In the genomic region with DNA sequence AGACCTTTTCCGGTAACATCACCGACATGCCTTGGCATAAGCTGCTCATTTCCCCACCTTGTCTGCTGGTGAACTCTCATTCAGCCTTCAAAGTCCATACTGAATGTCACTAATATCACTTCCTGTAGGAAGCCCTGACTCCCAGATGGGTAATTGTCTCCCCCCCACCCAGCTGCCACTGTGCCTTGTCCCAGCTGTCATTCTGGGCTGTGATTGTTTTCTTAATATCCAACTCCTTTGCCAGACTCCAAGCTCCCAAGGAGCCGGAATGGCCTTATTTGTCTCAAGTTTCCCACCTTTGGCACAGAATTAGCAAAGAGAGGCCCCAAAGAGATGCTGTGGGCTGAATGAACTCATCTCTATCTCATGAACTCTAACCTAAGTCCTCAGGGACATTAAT, we compare ENCODE assay signal across 21 cellular contexts.
"Had no signal": no experiment of that assay in that cellular context is flagged by ENCODE, and none has a peak within 500 bp of the region (broad histone marks: within the 10 kb centered on the region; RNA-seq: fewer than 3 reads in every experiment).

No MANE protein-coding gene starts in this region.

- H3K36me3 ChIP-seq: cardiac muscle cell, esophagus squamous epithelium, gastrocnemius medialis, heart left ventricle, upper lobe of right lung had no signal

- FAIRE-seq: islet of Langerhans had no signal

- H3K36me3 Mint-ChIP-seq: activated CD4-positive, alpha-beta memory T cell treated with anti-CD3 and anti-CD28 coated beads for 36 hours had no signal

- H3K9me3 Mint-ChIP-seq: activated naive CD8-positive, alpha-beta T cell treated with anti-CD3 and anti-CD28 coated beads, Interleukin-2, amount 50 U/mL, for 24 hours had no signal

- H3K27ac Mint-ChIP-seq: activated CD4-positive, alpha-beta memory T cell treated with anti-CD3 and anti-CD28 coated beads for 36 hours; activated naive CD8-positive, alpha-beta T cell treated with anti-CD3 and anti-CD28 coated beads, Interleukin-2, amount 50 U/mL, for 24 hours; activated T-cell treated with anti-CD3 and anti-CD28 coated beads, Interleukin-2, amount 50 U/mL, for 72 hours; endodermal cell; memory B cell; naive B cell; progenitor cell of endocrine pancreas; T-helper 17 cell had no signal

- H3K4me3 ChIP-seq: cardiac muscle cell, esophagus squamous epithelium, gastrocnemius medialis, heart left ventricle, upper lobe of right lung had no signal

- H3K4me3 Mint-ChIP-seq: activated CD4-positive, alpha-beta memory T cell treated with anti-CD3 and anti-CD28 coated beads for 36 hours; activated naive CD8-positive, alpha-beta T cell treated with anti-CD3 and anti-CD28 coated beads, Interleukin-2, amount 50 U/mL, for 24 hours; activated T-cell treated with anti-CD3 and anti-CD28 coated beads, Interleukin-2, amount 50 U/mL, for 72 hours; endodermal cell; memory B cell had no signal

- H3K27me3 ChIP-seq: cardiac muscle cell, gastrocnemius medialis, heart left ventricle, upper lobe of right lung had no signal

- H3K9me3 ChIP-seq: esophagus squamous epithelium, gastrocnemius medialis, upper lobe of right lung had no signal

- DNase-seq: activated CD4-positive, alpha-beta memory T cell treated with anti-CD3 and anti-CD28 coated beads for 36 hours; activated CD4-positive, alpha-beta T cell treated with anti-CD3 and anti-CD28 coated beads for 48 hours; activated effector memory CD4-positive, alpha-beta T cell treated with Interleukin-2 at 50 U/mL for 16 hours; activated naive CD4-positive, alpha-beta T cell treated with anti-CD3 and anti-CD28 coated beads, Interleukin-2, amount 50 U/mL, for 16 hours; activated naive CD8-positive, alpha-beta T cell treated with anti-CD3 and anti-CD28 coated beads, Interleukin-2, amount 50 U/mL, for 24 hours; activated T-cell treated with anti-CD3 and anti-CD28 coated beads, Interleukin-2, amount 50 U/mL, for 72 hours; cortex of kidney; esophagus squamous epithelium; gastrocnemius medialis; heart left ventricle; left cardiac atrium; naive B cell; stimulated activated CD4-positive, alpha-beta T cell treated with anti-CD3 and anti-CD28 coated beads, Interleukin-4, amount 100 ng/mL, for 24 hours; stimulated activated naive CD4-positive, alpha-beta T cell treated with Interleukin-2 at 50 U/mL for 16 hours; T-helper 17 cell; upper lobe of right lung had no signal

- H3K27ac ChIP-seq: cardiac muscle cell, esophagus squamous epithelium, gastrocnemius medialis, heart left ventricle, upper lobe of right lung had no signal

- ATAC-seq: activated naive CD8-positive, alpha-beta T cell treated with anti-CD3 and anti-CD28 coated beads, Interleukin-2, amount 50 U/mL, for 24 hours; activated T-cell treated with anti-CD3 and anti-CD28 coated beads, Interleukin-2, amount 50 U/mL, for 72 hours; gastrocnemius medialis; heart left ventricle; left cardiac atrium; T-helper 17 cell; upper lobe of right lung had no signal
